In the genomic region with DNA sequence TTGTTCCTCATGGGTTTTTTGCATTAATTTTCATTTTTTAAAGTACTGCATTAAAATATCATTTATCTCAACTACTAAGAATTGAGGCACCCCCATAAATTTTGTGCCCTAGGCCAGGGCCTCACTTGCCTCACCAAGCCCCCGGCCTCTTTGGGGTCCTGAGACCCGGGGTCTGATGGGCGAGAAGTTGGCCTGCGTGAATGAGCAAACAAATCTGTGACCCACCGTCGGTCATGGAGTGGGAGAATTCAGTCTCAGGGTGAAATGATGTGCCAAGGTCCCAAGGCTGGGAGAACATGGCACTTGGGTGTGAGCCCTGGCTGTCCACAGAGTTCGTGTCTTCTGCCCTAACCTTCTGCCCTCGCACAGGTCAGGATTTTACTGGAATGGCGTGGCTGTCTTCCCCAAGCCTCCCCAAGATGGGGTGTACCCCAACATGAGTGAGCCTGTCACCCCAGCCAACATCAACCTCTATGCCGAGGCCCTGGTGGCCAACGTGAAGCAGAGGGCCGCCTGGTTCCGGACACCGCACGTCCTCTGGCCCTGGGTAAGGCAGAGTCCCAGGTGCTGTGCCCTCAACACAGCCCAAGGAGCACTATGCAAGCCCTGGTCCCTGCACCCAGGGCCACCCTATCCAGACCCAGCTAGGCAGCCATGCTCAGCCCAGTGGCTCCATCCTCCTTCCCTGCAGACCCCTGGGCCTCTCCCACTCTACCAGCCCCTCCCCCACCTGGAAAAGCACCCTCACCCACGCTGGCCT, we compare ENCODE assay signal across 24 cellular contexts.
"Had no signal": no experiment of that assay in that cellular context is flagged by ENCODE, and none has a peak within 500 bp of the region (broad histone marks: within the 10 kb centered on the region; RNA-seq: fewer than 3 reads in every experiment).

No MANE protein-coding gene starts in this region.

- H3K27ac ChIP-seq: left ventricle myocardium inferior, right atrium auricular region, sigmoid colon, spleen, tibial nerve, vagina had no signal

- H3K27me3 Mint-ChIP-seq: naive thymus-derived CD4-positive, alpha-beta T cell; natural killer cell treated with Interleukin-12 subunit alpha and Interleukin-12 subunit beta and Interleukin-15 and Interleukin-18, amount 100 ng/mL, for 72 hours; progenitor cell of endocrine pancreas; stimulated activated memory B cell treated with anti-CD40 and anti-IgM and Interleukin-4, amounts not matched to agents 10 μg/mL and 1 μg/mL and 100 μg/mL, for 72 hours; stimulated activated naive CD8-positive, alpha-beta T cell treated with anti-CD3 and anti-CD28 coated beads, Interleukin-15, Interleukin-2, amounts not matched to agents 100 ng/mL and 50 ng/mL, for 24 hours; type B pancreatic cell had no signal

- H3K36me3 Mint-ChIP-seq: type B pancreatic cell had no signal

- H3K4me1 ChIP-seq: left ventricle myocardium inferior, right atrium auricular region, sigmoid colon, spleen, tibial nerve, vagina had no signal

- H3K4me1 Mint-ChIP-seq: immature natural killer cell had no signal

- H3K9me3 ChIP-seq: left ventricle myocardium inferior, mucosa of descending colon, right atrium auricular region, sigmoid colon, spleen, tibial nerve, vagina had no signal

- FAIRE-seq: islet of Langerhans, small intestine had no signal

- ATAC-seq: mucosa of descending colon; naive thymus-derived CD4-positive, alpha-beta T cell; natural killer cell treated with Interleukin-12 subunit alpha and Interleukin-12 subunit beta and Interleukin-15 and Interleukin-18, amount 100 ng/mL, for 72 hours; stimulated activated memory B cell treated with anti-CD40 and anti-IgM and Interleukin-4, amounts not matched to agents 10 μg/mL and 1 μg/mL and 100 μg/mL, for 72 hours had no signal

- DNase-seq: head of caudate nucleus; hypothalamus; immature natural killer cell; left ventricle myocardium inferior; mesendoderm; midbrain; mucosa of descending colon; naive thymus-derived CD4-positive, alpha-beta T cell; nucleus accumbens; sigmoid colon; small intestine; spleen; stimulated activated CD4-positive, alpha-beta T cell treated with anti-CD3 and anti-CD28 coated beads, Interleukin-4, amount 100 ng/mL, for 24 hours; substantia nigra had no signal

- H3K27ac Mint-ChIP-seq: immature natural killer cell; naive thymus-derived CD4-positive, alpha-beta T cell; natural killer cell treated with Interleukin-12 subunit alpha and Interleukin-12 subunit beta and Interleukin-15 and Interleukin-18, amount 100 ng/mL, for 72 hours; progenitor cell of endocrine pancreas; stimulated activated memory B cell treated with anti-CD40 and anti-IgM and Interleukin-4, amounts not matched to agents 10 μg/mL and 1 μg/mL and 100 μg/mL, for 72 hours; stimulated activated naive CD8-positive, alpha-beta T cell treated with anti-CD3 and anti-CD28 coated beads, Interleukin-15, Interleukin-2, amounts not matched to agents 100 ng/mL and 50 ng/mL, for 24 hours; type B pancreatic cell had no signal

- H3K9me3 Mint-ChIP-seq: immature natural killer cell; naive thymus-derived CD4-positive, alpha-beta T cell; natural killer cell treated with Interleukin-12 subunit alpha and Interleukin-12 subunit beta and Interleukin-15 and Interleukin-18, amount 100 ng/mL, for 72 hours; stimulated activated memory B cell treated with anti-CD40 and anti-IgM and Interleukin-4, amounts not matched to agents 10 μg/mL and 1 μg/mL and 100 μg/mL, for 72 hours; stimulated activated naive CD8-positive, alpha-beta T cell treated with anti-CD3 and anti-CD28 coated beads, Interleukin-15, Interleukin-2, amounts not matched to agents 100 ng/mL and 50 ng/mL, for 24 hours; type B pancreatic cell had no signal

- H3K4me3 ChIP-seq: left ventricle myocardium inferior, lung, mucosa of descending colon, right atrium auricular region, sigmoid colon, spleen, tibial nerve, vagina had no signal

- H3K27me3 ChIP-seq: right atrium auricular region, sigmoid colon, spleen, tibial nerve, vagina had no signal

- H3K4me3 Mint-ChIP-seq: immature natural killer cell; naive thymus-derived CD4-positive, alpha-beta T cell; natural killer cell treated with Interleukin-12 subunit alpha and Interleukin-12 subunit beta and Interleukin-15 and Interleukin-18, amount 100 ng/mL, for 72 hours; stimulated activated memory B cell treated with anti-CD40 and anti-IgM and Interleukin-4, amounts not matched to agents 10 μg/mL and 1 μg/mL and 100 μg/mL, for 72 hours; stimulated activated naive CD8-positive, alpha-beta T cell treated with anti-CD3 and anti-CD28 coated beads, Interleukin-15, Interleukin-2, amounts not matched to agents 100 ng/mL and 50 ng/mL, for 24 hours; type B pancreatic cell had no signal
